ENCODE assay signal across 11 cellular contexts in genomic region chr2:207993141-207993763, GRCh38. TPM values are rescaled to one million over a fixed set of nuclear protein-coding genes. Genes with fewer than 3 reads are reported as not detected.
DNase-seq lines count a peak whose midpoint lies in the region; ATAC-seq, FAIRE-seq and TF ChIP-seq lines count a peak whose summit lies in the region.
"Had no signal": no experiment of that assay in that cellular context is flagged by ENCODE, and none has a peak within 500 bp of the region (broad histone marks: within the 10 kb centered on the region; RNA-seq: fewer than 3 reads in every experiment).

No MANE protein-coding gene starts in this region.

- TF ChIP-seq POLR2A in endothelial cell of umbilical vein (IDR thresholded peaks at IDR 0.05; ENCODE audit: low read depth, low read length), result no peak

- dilution Hi-C loops in endothelial cell of umbilical vein (cut with MboI; ENCODE audit: extremely low pct_ligation_motif_present, low sequenced_read_pairs), result no loop called here

- H3K9me3 Mint-ChIP-seq in CD14-positive monocyte (no peaks in the 10 kb centered on the region), IgD-negative memory B cell (peaks cover 0 to 1% (median 0%) of the 10 kb centered on the region in 3 donors)
- H3K9me3 Mint-ChIP-seq: nephron progenitor cell had no signal

- no peak overlapping the region for H3K27ac ChIP-seq in endothelial cell of umbilical vein (ENCODE audit: insufficient read depth, low read depth, low read length)

- H3K27me3 Mint-ChIP-seq in CD14-positive monocyte (ENCODE audit: low read depth in 3 of 3) (peaks cover 0 to 2% (median 0%) of the 10 kb centered on the region in 3 donors), IgD-negative memory B cell (no peaks in the 10 kb centered on the region)

- H3K4me2 ChIP-seq in endothelial cell of umbilical vein (ENCODE audit: insufficient read depth, low read length), result no peak overlapping the region

- FAIRE-seq in endothelial cell of umbilical vein (lab: Jason Lieb, UNC), result no peak

- POLR2A ChIA-PET in endothelial cell of umbilical vein (lab: Charles Lee), result no interaction called here

- no peak overlapping the region for H3K9ac ChIP-seq in endothelial cell of umbilical vein (replicated peaks; ENCODE audit: extremely low read depth, insufficient read depth, low read length)

- no peaks in the 10 kb centered on the region for H3K36me3 ChIP-seq in endothelial cell of umbilical vein (ENCODE audit: control insufficient read depth in 2 of 2, extremely low read depth in 1 of 2, insufficient read depth in 2 of 2, low read length in 2 of 2)

- H3K4me3 Mint-ChIP-seq in CD14-positive monocyte (no peak overlapping the region), IgD-negative memory B cell (no peak overlapping the region)
- H3K4me3 Mint-ChIP-seq: nephron progenitor cell had no signal

- H3K9me3 ChIP-seq in endothelial cell of umbilical vein (replicated peaks; ENCODE audit: control insufficient read depth, insufficient read depth, low read length), result no peaks in the 10 kb centered on the region

- no peaks in the 10 kb centered on the region for H4K20me1 ChIP-seq in endothelial cell of umbilical vein (replicated peaks; ENCODE audit: control insufficient read depth, extremely low read depth, insufficient read depth, low read length)

- DNase-seq in CD14-positive monocyte (ENCODE audit: low spot score), result no peak
- no peak for DNase-seq in endothelial cell of umbilical vein (ENCODE audit: low read depth, low spot score)
- no peak for DNase-seq in NCI-H1417 treated with DMSO at 0.1 percent for 48 hours (lab: John Stamatoyannopoulos, UW)
- no peak for DNase-seq in NCI-H345 (lab: John Stamatoyannopoulos, UW)
- DNase-seq in NCI-H2081 treated with DMSO at 0.1 percent for 48 hours (lab: John Stamatoyannopoulos, UW), result no peak
- DNase-seq in globus pallidus (ENCODE audit: low spot score), result no peak
- DNase-seq: central memory CD4-positive, alpha-beta T cell; NCI-H2107; nephron progenitor cell had no signal

- H3K36me3 Mint-ChIP-seq in CD14-positive monocyte, result peaks cover 27 to 32% of the 10 kb centered on the region in 2 donors
- peaks cover 7% of the 10 kb centered on the region for H3K36me3 Mint-ChIP-seq in IgD-negative memory B cell

- peak overlapping the region in 4 of 7 donors; percentile 43 to 72 (median 64) for H3K27ac Mint-ChIP-seq in CD14-positive monocyte
- H3K27ac Mint-ChIP-seq in IgD-negative memory B cell, result peak overlapping the region in 2 of 3 donors; percentile 48 to 83
- H3K27ac Mint-ChIP-seq: nephron progenitor cell had no signal

- H3K4me1 ChIP-seq in endothelial cell of umbilical vein (ENCODE audit: control insufficient read depth, extremely low read depth, insufficient read depth, low read length), result no peaks in the 10 kb centered on the region

- no peaks in the 10 kb centered on the region for H3K27me3 ChIP-seq in endothelial cell of umbilical vein (ENCODE audit: control insufficient read depth in 2 of 2, insufficient read depth in 2 of 2, low read length in 2 of 2)

- no peaks in the 10 kb centered on the region for H3K79me2 ChIP-seq in endothelial cell of umbilical vein (ENCODE audit: control insufficient read depth, insufficient read depth, low read length)

- H2AFZ ChIP-seq in endothelial cell of umbilical vein (ENCODE audit: low read depth, low read length), result no peak overlapping the region

- H3K9me1 ChIP-seq in endothelial cell of umbilical vein (replicated peaks; ENCODE audit: control insufficient read depth, extremely low read depth, insufficient read depth, low read length), result no peaks in the 10 kb centered on the region

- TF ChIP-seq CTCF in CD14-positive monocyte (IDR thresholded peaks at IDR 0.05) (no peak), endothelial cell of umbilical vein (IDR thresholded peaks at IDR 0.05; ENCODE audit: extremely low read depth in 1 of 2, insufficient read depth in 1 of 2, low read depth in 1 of 2, low read length in 2 of 2) (no peak)

- intact Hi-C loops in CD14-positive monocyte (cut with micrococcal nuclease), result no loop called here
- intact Hi-C loops in endothelial cell of umbilical vein (cut with micrococcal nuclease), result no loop called here

- ATAC-seq in GM21515 (IDR thresholded peaks at IDR 0.05; ENCODE audit: unreplicated experiment), result peak; percentile 84

- no peak overlapping the region for H3K4me3 ChIP-seq in endothelial cell of umbilical vein (replicated peaks in 1 of 3; ENCODE audit: insufficient read depth in 1 of 3, low read depth in 1 of 3, low read length in 3 of 3)

- CTCF ChIA-PET in endothelial cell of umbilical vein (lab: Charles Lee), result no interaction called here

- BruUV-seq in endothelial cell of umbilical vein (replicated peaks; lab: Mats Ljungman, UMichigan), result no TSS peak

- H3K4me1 Mint-ChIP-seq in CD14-positive monocyte (peaks cover 18% of the 10 kb centered on the region), IgD-negative memory B cell (peaks cover 13 to 24% (median 14%) of the 10 kb centered on the region in 3 donors)
- H3K4me1 Mint-ChIP-seq: nephron progenitor cell had no signal

TF ChIP-seq in endothelial cell of umbilical vein, 7 proteins besides CTCF, POLR2A, EP300 and RAD21:
- TF ChIP-seq FOS (IDR thresholded peaks at IDR 0.05; ENCODE audit: borderline replicate concordance, insufficient read depth, low read length) (peak; percentile 28), MAX (IDR thresholded peaks at IDR 0.05; ENCODE audit: insufficient read depth, insufficient read length) (no peak)
TF ChIP-seq in endothelial cell of umbilical vein: peak in this region for 1.

RNA-seq across cellular contexts. Expression of gene PLEKHM3, which starts 32.1 kb away (rescaled TPM):
- 1 to 10 TPM; 3.0 TPM for polyA plus RNA-seq in CD14-positive monocyte
- polyA plus RNA-seq in IgD-negative memory B cell, result 2.5 TPM
- 8.5 and 9.1 TPM in 2 replicates for total RNA-seq in endothelial cell of umbilical vein
- polyA plus RNA-seq in endothelial cell of umbilical vein, result 2.8 and 3.1 TPM in 2 replicates
- 3.7 and 4.0 TPM in 2 replicates for polyA plus RNA-seq in endothelial cell of umbilical vein (2011; cell fraction: cytosol; rRNA removed)
- 6.1 and 6.9 TPM in 2 replicates for polyA plus RNA-seq in endothelial cell of umbilical vein (2011; cell fraction: nucleus; rRNA removed)
- 4.0 and 4.6 TPM in 2 replicates for polyA plus RNA-seq in endothelial cell of umbilical vein (2012)
- 16.7 and 20.0 TPM in 2 replicates for polyA minus RNA-seq in endothelial cell of umbilical vein
- 4.6 TPM for polyA minus RNA-seq in endothelial cell of umbilical vein (2011; cell fraction: cytosol; rRNA and poly(A)+ RNA removed)
- 23.8 and 28.0 TPM in 2 replicates for polyA minus RNA-seq in endothelial cell of umbilical vein (2011; cell fraction: nucleus; rRNA and poly(A)+ RNA removed)
